In genomic region chr19:3330047-3330446, GRCh38 we compare ENCODE assay signal across 11 cellular contexts.
"Had no signal": no experiment of that assay in that cellular context is flagged by ENCODE, and none has a peak within 500 bp of the region (broad histone marks: within the 10 kb centered on the region; RNA-seq: fewer than 3 reads in every experiment).

No MANE protein-coding gene starts in this region.

- DNase-seq: GM23248, GOT3, H7, H9, HCEC 1CT, HFFc6 had no signal

- H2AFZ ChIP-seq: GM23248, GM23338 had no signal

- H3K4me2 ChIP-seq: GM23338 had no signal

- H3K4me3 ChIP-seq: GM23248, GM23338, HAP-1 had no signal

- H3K9ac ChIP-seq: GM23248 had no signal

- FAIRE-seq: H1, H54 had no signal

- H3K36me3 ChIP-seq: HAP-1 had no signal

- H3K27ac ChIP-seq: GM23248 had no signal

- H3K9me3 ChIP-seq: HAP-1 had no signal

- H3K4me1 ChIP-seq: HAP-1 had no signal

- ATAC-seq: GM23338, HCT116 had no signal
